9 cellular contexts compared by ENCODE assay signal in genomic region chr3:167750273-167750971, GRCh38. TPM values are rescaled to one million over a fixed set of nuclear protein-coding genes. Genes with fewer than 3 reads are reported as not detected.
DNase-seq lines count a peak whose midpoint lies in the region; ATAC-seq and TF ChIP-seq lines count a peak whose summit lies in the region.
"Had no signal": no experiment of that assay in that cellular context is flagged by ENCODE, and none has a peak within 500 bp of the region (broad histone marks: within the 10 kb centered on the region; RNA-seq: fewer than 3 reads in every experiment).

No MANE protein-coding gene starts in this region.

- peak; percentile 72 for ATAC-seq in CD4-positive, alpha-beta T cell (ENCODE audit: poor library complexity)
- ATAC-seq in GM19324 (IDR thresholded peaks at IDR 0.05; ENCODE audit: low FRiP score, unreplicated experiment) = peak; percentile 95
- ATAC-seq in HG03064 (IDR thresholded peaks at IDR 0.05; ENCODE audit: low read depth, unreplicated experiment) = peak; percentile 98
- ATAC-seq in activated CD8-positive, alpha-beta T cell treated with anti-CD3 and anti-CD28 coated beads for 36 hours = peak; percentile 61
- ATAC-seq in WTC11 = no peak

- no peak for DNase-seq in CD4-positive, alpha-beta T cell
- DNase-seq in activated CD8-positive, alpha-beta T cell treated with anti-CD3 and anti-CD28 coated beads for 36 hours = peak; percentile 15
- no peak for DNase-seq in Calu3
- no peak for DNase-seq in DMS 273 treated with DMSO at 0.1 percent for 48 hours (lab: John Stamatoyannopoulos, UW)
- no peak for DNase-seq in WTC11 (ENCODE audit: low spot score)
- DNase-seq in activated gamma-delta T cell treated with Interleukin-2 at 50 U/mL for 16 hours = no peak
- DNase-seq: NCI-H1436 had no signal

- CTCF ChIA-PET in CD4-positive, alpha-beta T cell (lab: Charles Lee) = no interaction called here
- CTCF ChIA-PET in activated CD8-positive, alpha-beta T cell treated with anti-CD3 and anti-CD28 coated beads for 36 hours (lab: Charles Lee) = interaction anchor here (0.7 to 4.1 kb wide), 2 partner anchors 10 to 131 kb away, joined by 3 to 16 read pairs; no protein-coding TSS in a partner anchor
- CTCF ChIA-PET in Calu3 (lab: Charles Lee) = interaction anchor here (0.9 kb wide), 1 partner anchor 9 kb away, joined by 4 read pairs; no protein-coding TSS in a partner anchor
- CTCF ChIA-PET in WTC11 (lab: Charles Lee) = interaction anchor here (1.9 kb wide), 1 partner anchor 9 kb away, joined by 14 read pairs; no protein-coding TSS in a partner anchor

- no peak overlapping the region for H3K27ac ChIP-seq in CD4-positive, alpha-beta T cell (ENCODE audit: low read depth, low read length)

- no TSS peak for BruUV-seq in Calu3 (replicated peaks; lab: Mats Ljungman, UMichigan)

- no peaks in the 10 kb centered on the region for H3K27me3 Mint-ChIP-seq in CD4-positive, alpha-beta T cell
- H3K27me3 Mint-ChIP-seq in activated CD8-positive, alpha-beta T cell treated with anti-CD3 and anti-CD28 coated beads for 36 hours = no peaks in the 10 kb centered on the region
- H3K27me3 Mint-ChIP-seq in Calu3 (ENCODE audit: unreplicated experiment) = no peaks in the 10 kb centered on the region
- H3K27me3 Mint-ChIP-seq in WTC11 (ENCODE audit: low read depth) = no peaks in the 10 kb centered on the region

- H3K9me3 ChIP-seq in CD4-positive, alpha-beta T cell (ENCODE audit: control insufficient read depth, low read length) = no peaks in the 10 kb centered on the region

- H3K4me1 Mint-ChIP-seq in CD4-positive, alpha-beta T cell (ENCODE audit: low read depth) = peaks cover 9% of the 10 kb centered on the region
- peaks cover 8% of the 10 kb centered on the region for H3K4me1 Mint-ChIP-seq in activated CD8-positive, alpha-beta T cell treated with anti-CD3 and anti-CD28 coated beads for 36 hours (ENCODE audit: low read depth)
- no peaks in the 10 kb centered on the region for H3K4me1 Mint-ChIP-seq in Calu3 (ENCODE audit: low read depth, unreplicated experiment)
- peaks cover 2% of the 10 kb centered on the region; the same call in 1 of the 2 replicates for H3K4me1 Mint-ChIP-seq in WTC11

- POLR2A ChIA-PET in CD4-positive, alpha-beta T cell (lab: Charles Lee) = interaction anchor here (0.8 kb wide), 1 partner anchor 15 kb away, joined by 3 read pairs; the partner anchor contains the start of gene SERPINI1
- POLR2A ChIA-PET in activated CD8-positive, alpha-beta T cell treated with anti-CD3 and anti-CD28 coated beads for 36 hours (lab: Charles Lee) = interaction anchor here (0.8 to 1.2 kb wide), 2 partner anchors 11 to 15 kb away, joined by 3 to 4 read pairs; partner anchors contain the start of gene SERPINI1
- POLR2A ChIA-PET in WTC11 (lab: Charles Lee) = no interaction called here

- intact Hi-C loops in CD4-positive, alpha-beta T cell (cut with DNase I, micrococcal nuclease) = no loop called here
- intact Hi-C loops in activated CD8-positive, alpha-beta T cell treated with anti-CD3 and anti-CD28 coated beads for 36 hours (cut with micrococcal nuclease) = no loop called here
- intact Hi-C loops in Calu3 (cut with micrococcal nuclease; ENCODE audit: unreplicated experiment) = no loop called here

- no peak for TF ChIP-seq CTCF in CD4-positive, alpha-beta T cell (IDR thresholded peaks at IDR 0.05)
- TF ChIP-seq CTCF in activated CD8-positive, alpha-beta T cell treated with anti-CD3 and anti-CD28 coated beads for 36 hours (IDR thresholded peaks at IDR 0.05) = no peak
- TF ChIP-seq CTCF in Calu3 (IDR thresholded peaks at IDR 0.05; ENCODE audit: unreplicated experiment) = no peak
- no peak for TF ChIP-seq CTCF in WTC11 (IDR thresholded peaks at IDR 0.05)

- no peaks in the 10 kb centered on the region for H3K36me3 Mint-ChIP-seq in CD4-positive, alpha-beta T cell (ENCODE audit: low read depth)
- H3K36me3 Mint-ChIP-seq in activated CD8-positive, alpha-beta T cell treated with anti-CD3 and anti-CD28 coated beads for 36 hours (ENCODE audit: low read depth) = no peaks in the 10 kb centered on the region
- H3K36me3 Mint-ChIP-seq in Calu3 (ENCODE audit: insufficient read depth, unreplicated experiment) = no peaks in the 10 kb centered on the region
- no peaks in the 10 kb centered on the region for H3K36me3 Mint-ChIP-seq in WTC11

- no peak overlapping the region for H3K4me3 Mint-ChIP-seq in CD4-positive, alpha-beta T cell
- no peak overlapping the region for H3K4me3 Mint-ChIP-seq in activated CD8-positive, alpha-beta T cell treated with anti-CD3 and anti-CD28 coated beads for 36 hours
- H3K4me3 Mint-ChIP-seq in Calu3 (ENCODE audit: low read depth, unreplicated experiment) (no peak overlapping the region), WTC11 (no peak overlapping the region)

- no peak overlapping the region for H3K27ac Mint-ChIP-seq in CD4-positive, alpha-beta T cell
- no peak overlapping the region for H3K27ac Mint-ChIP-seq in activated CD8-positive, alpha-beta T cell treated with anti-CD3 and anti-CD28 coated beads for 36 hours
- H3K27ac Mint-ChIP-seq in Calu3 (ENCODE audit: unreplicated experiment) = no peak overlapping the region
- no peak overlapping the region for H3K27ac Mint-ChIP-seq in WTC11

- no peaks in the 10 kb centered on the region for H3K27me3 ChIP-seq in CD4-positive, alpha-beta T cell (ENCODE audit: control insufficient read depth, insufficient read depth, low read length)

- H3K9me3 Mint-ChIP-seq in CD4-positive, alpha-beta T cell = no peaks in the 10 kb centered on the region
- H3K9me3 Mint-ChIP-seq in activated CD8-positive, alpha-beta T cell treated with anti-CD3 and anti-CD28 coated beads for 36 hours = no peaks in the 10 kb centered on the region
- no peaks in the 10 kb centered on the region for H3K9me3 Mint-ChIP-seq in Calu3 (ENCODE audit: low read depth, unreplicated experiment)
- no peaks in the 10 kb centered on the region for H3K9me3 Mint-ChIP-seq in WTC11

TF ChIP-seq in WTC11, 78 proteins besides CTCF, POLR2A, EP300 and RAD21 (continues in another document):
- TF ChIP-seq PRDM15 (CRISPR knock-in tag; IDR thresholded peaks at IDR 0.05) (no peak), ZBTB43 (CRISPR knock-in tag; IDR thresholded peaks at IDR 0.05) (no peak), EMX1 (CRISPR knock-in tag; IDR thresholded peaks at IDR 0.05) (no peak), ZNF671 (CRISPR knock-in tag; IDR thresholded peaks at IDR 0.05) (no peak), MXD4 (CRISPR knock-in tag; IDR thresholded peaks at IDR 0.05; ENCODE audit: borderline replicate concordance) (no peak), E2F1 (CRISPR knock-in tag; IDR thresholded peaks at IDR 0.05) (no peak), ZNF232 (CRISPR knock-in tag; IDR thresholded peaks at IDR 0.05) (no peak)

RNA-seq across cellular contexts. Expression of gene SERPINI1, which starts 14.9 kb away (rescaled TPM):
- total RNA-seq in CD4-positive, alpha-beta T cell = under 1 TPM; 0.64 to 0.66 TPM
- total RNA-seq in activated CD8-positive, alpha-beta T cell treated with anti-CD3 and anti-CD28 coated beads for 36 hours = 1 to 10 TPM in 1 of 2 experiments, under 1 TPM in 1; 0.83 to 1.0 TPM
- total RNA-seq in Calu3 (2022) (1.9 and 2.2 TPM in 2 replicates), WTC11 (2021) (4.5 to 6.4 TPM (median 6.1 TPM) in 3 replicates)

RNA-seq across cellular contexts. Expression of gene PDCD10, which starts 15.7 kb away (rescaled TPM):
- 10 to 100 TPM; 19.0 to 22.8 TPM for total RNA-seq in CD4-positive, alpha-beta T cell
- 10 to 100 TPM; 68.9 to 74.0 TPM for total RNA-seq in activated CD8-positive, alpha-beta T cell treated with anti-CD3 and anti-CD28 coated beads for 36 hours
- total RNA-seq in Calu3 (2022) (117 and 120 TPM in 2 replicates), WTC11 (2021) (58.3 to 60.8 TPM (median 58.5 TPM) in 3 replicates)
